Comparison of ENCODE assay signal across 12 cellular contexts in the genomic region with DNA sequence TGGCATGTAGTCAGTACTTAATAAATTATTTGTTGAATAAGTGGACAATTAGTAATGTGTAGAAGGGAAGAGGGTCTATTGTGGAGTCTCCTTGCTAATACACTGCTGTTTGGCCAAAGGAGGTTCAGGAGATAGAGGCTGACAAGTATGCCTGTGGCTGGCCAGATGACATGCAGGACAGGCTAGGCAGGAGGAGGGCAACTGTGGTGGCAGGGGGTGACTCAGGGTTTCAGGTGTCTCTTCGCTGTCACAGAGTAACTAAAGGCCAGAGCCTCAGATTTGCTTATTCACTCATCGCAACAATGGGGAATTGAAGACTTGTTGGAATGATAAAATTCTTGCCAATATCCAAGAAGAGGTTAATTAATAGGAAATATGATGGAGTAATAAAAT. TPM values are rescaled to one million over a fixed set of nuclear protein-coding genes. Genes with fewer than 3 reads are reported as not detected.
DNase-seq lines count a peak whose midpoint lies in the region; ATAC-seq and TF ChIP-seq lines count a peak whose summit lies in the region.
"Had no signal": no experiment of that assay in that cellular context is flagged by ENCODE, and none has a peak within 500 bp of the region (broad histone marks: within the 10 kb centered on the region; RNA-seq: fewer than 3 reads in every experiment).

No MANE protein-coding gene starts in this region.

- peaks cover 65% of the 10 kb centered on the region for H3K36me3 Mint-ChIP-seq in activated B cell treated with CpG ODN at 0.5 μM for 24 hours (ENCODE audit: low read depth)

- H3K4me3 Mint-ChIP-seq in activated B cell treated with CpG ODN at 0.5 μM for 24 hours = peak overlapping the region; percentile 42

- H3K9me3 Mint-ChIP-seq in activated B cell treated with CpG ODN at 0.5 μM for 24 hours = peaks cover 3% of the 10 kb centered on the region

- CTCF ChIA-PET in activated B cell treated with CpG ODN at 0.5 μM for 24 hours (lab: Charles Lee) = no interaction called here

- peak; percentile 35 for DNase-seq in stimulated activated CD4-positive, alpha-beta T cell treated with anti-CD3 and anti-CD28 coated beads, Interleukin-15, amount 100 ng/mL, for 24 hours
- DNase-seq in stimulated activated CD4-positive, alpha-beta T cell treated with anti-CD3 and anti-CD28 coated beads, Interleukin-12 subunit alpha, Interleukin-12 subunit beta, amount 100 ng/mL, for 4 hours = no peak
- no peak for DNase-seq in activated B cell treated with CpG ODN at 0.5 μM for 24 hours
- DNase-seq in islet precursor cell = peak; percentile 77
- no peak for DNase-seq in left lobe of liver (ENCODE audit: low spot score)
- DNase-seq in HT-29 (ENCODE audit: low spot score) = no peak
- no peak for DNase-seq in spleen
- DNase-seq: activated CD8-positive, alpha-beta memory T cell treated with anti-CD3 and anti-CD28 coated beads, Interleukin-2, amount 50 U/mL, for 48 hours; DMS 273 treated with DMSO at 0.1 percent for 48 hours; sigmoid colon had no signal

- WGBS in spleen, 5 donors = 79 to 95% (median 87%) methylated on average over 2 of the region's 2 CpGs

- no peak overlapping the region for H3K4me3 ChIP-seq in spleen
- H3K4me3 ChIP-seq: Peyer's patch, sigmoid colon had no signal

- TF ChIP-seq POLR2A in spleen (IDR thresholded peaks at IDR 0.05) = no peak

- H3K36me3 ChIP-seq in spleen = peaks cover 0 to 57% (median 26%) of the 10 kb centered on the region in 6 donors

- H3K27ac Mint-ChIP-seq in activated B cell treated with CpG ODN at 0.5 μM for 24 hours = peak overlapping the region; percentile 86

- H3K4me1 Mint-ChIP-seq in activated B cell treated with CpG ODN at 0.5 μM for 24 hours = peaks cover 67% of the 10 kb centered on the region

- ATAC-seq in activated B cell treated with CpG ODN at 0.5 μM for 24 hours (ENCODE audit: low read depth) = peak; percentile 65
- no peak for ATAC-seq in left lobe of liver
- ATAC-seq in GM18873 (IDR thresholded peaks at IDR 0.05; ENCODE audit: low FRiP score, unreplicated experiment) = no peak

- POLR2A ChIA-PET in activated B cell treated with CpG ODN at 0.5 μM for 24 hours (lab: Charles Lee) = interaction anchor here (1.2 kb wide), 1 partner anchor 34 kb away, joined by 9 read pairs; a partner anchor contains a TSS

- H3K27me3 ChIP-seq in spleen (replicated peaks in 1 of 7) = no peaks in the 10 kb centered on the region
- H3K27me3 ChIP-seq: Peyer's patch, sigmoid colon had no signal

- no peaks in the 10 kb centered on the region for H3K9me3 ChIP-seq in spleen
- H3K9me3 ChIP-seq: Peyer's patch, sigmoid colon had no signal

- intact Hi-C loops in activated B cell treated with CpG ODN at 0.5 μM for 24 hours (cut with micrococcal nuclease) = loop anchor here (2.0 kb wide), 1 partner anchor 33 kb away; a partner anchor contains a TSS
- intact Hi-C loops in spleen (cut with DNase I; ENCODE audit: low total_unique reads) = no loop called here

- H3K27ac ChIP-seq in spleen = peak overlapping the region in 3 of 8 donors; percentile 18 to 59 (median 38)
- H3K27ac ChIP-seq: Peyer's patch, sigmoid colon had no signal

- H3K4me1 ChIP-seq in spleen = peaks cover 6 to 67% (median 55%) of the 10 kb centered on the region in 6 donors

- H3K27me3 Mint-ChIP-seq in activated B cell treated with CpG ODN at 0.5 μM for 24 hours = no peaks in the 10 kb centered on the region

- no peak for TF ChIP-seq CTCF in activated B cell treated with CpG ODN at 0.5 μM for 24 hours (IDR thresholded peaks at IDR 0.05)
- TF ChIP-seq CTCF in spleen (IDR thresholded peaks at IDR 0.05 in 8 of 11, conservative IDR thresholded peaks at IDR 0.05 in 3 of 11) = no peak

RNA-seq across cellular contexts. Expression of a gene that starts 33.1 kb away (rescaled TPM):
- 142 and 145 TPM in 2 replicates for total RNA-seq in activated B cell treated with CpG ODN at 0.5 μM for 24 hours
- total RNA-seq in left lobe of liver = 34.8 TPM
- total RNA-seq in HT-29 (2014; rRNA removed; shearing (Covaris generic)) = 46.6 and 64.4 TPM in 2 replicates
- 100 to 1,000 TPM in 1 of 7 donors, 10 to 100 TPM in 6; 72.8 to 109 (median 95.4) TPM for total RNA-seq in spleen
- polyA plus RNA-seq in spleen = 10 to 100 TPM; 21.2 to 33.0 (median 27.0) TPM

RNA-seq across cellular contexts. Expression of a gene that starts 48.8 kb away (rescaled TPM):
- total RNA-seq in activated B cell treated with CpG ODN at 0.5 μM for 24 hours = 9.9 and 11.5 TPM in 2 replicates
- 1.5 TPM for total RNA-seq in left lobe of liver
- total RNA-seq in HT-29 (2014; rRNA removed; shearing (Covaris generic)) = 12.6 and 14.8 TPM in 2 replicates
- total RNA-seq in spleen = 1 to 10 TPM; 1.7 to 9.4 (median 7.2) TPM
- polyA plus RNA-seq in spleen = 1 to 10 TPM; 1.7 to 5.1 (median 1.9) TPM

Comparison
In these comparisons a context has a peak if more than half of its experiments do, and no peak if none do; other contexts are left out.
1. DNase-seq: peak in stimulated activated CD4-positive, alpha-beta T cell treated with anti-CD3 and anti-CD28 coated beads, Interleukin-15, amount 100 ng/mL, for 24 hours (single experiment) and islet precursor cell (single experiment); none in stimulated activated CD4-positive, alpha-beta T cell treated with anti-CD3 and anti-CD28 coated beads, Interleukin-12 subunit alpha, Interleukin-12 subunit beta, amount 100 ng/mL, for 4 hours (single experiment), activated B cell treated with CpG ODN at 0.5 μM for 24 hours (single experiment), left lobe of liver (single experiment), HT-29 (single experiment) and spleen (single experiment).